ENCODE assay signal across 20 cellular contexts in the genomic region with DNA sequence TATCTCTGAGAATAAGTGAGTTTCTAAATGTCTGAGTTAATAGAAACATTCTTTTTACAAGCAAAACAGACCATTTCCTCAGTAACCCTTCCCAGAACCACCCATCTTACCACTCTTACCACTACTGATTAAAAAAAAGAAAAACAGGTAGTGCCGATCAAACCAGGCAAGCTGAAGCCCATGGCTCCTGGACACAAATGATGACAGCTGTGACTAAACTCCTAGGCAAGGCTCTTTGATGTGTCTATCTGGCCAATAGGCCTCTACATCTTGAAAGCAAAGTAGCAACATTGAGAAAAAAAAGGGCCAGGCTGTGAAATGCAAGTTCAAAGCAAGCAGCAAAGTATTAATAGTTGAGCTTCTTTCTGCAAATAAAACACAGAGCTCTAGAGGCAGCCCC. TPM values are rescaled to one million over a fixed set of nuclear protein-coding genes. Genes with fewer than 3 reads are reported as not detected.
DNase-seq lines count a peak whose midpoint lies in the region; ATAC-seq and TF ChIP-seq lines count a peak whose summit lies in the region.
"Not testable (repeated sequence)": the region's sequence is repeated elsewhere in the genome, so short reads cannot be mapped to it uniquely, and the experiment has no call there.
"Had no signal": no experiment of that assay in that cellular context is flagged by ENCODE, and none has a peak within 500 bp of the region (broad histone marks: within the 10 kb centered on the region; RNA-seq: fewer than 3 reads in every experiment).

No MANE protein-coding gene starts in this region.

- H3K27me3 Mint-ChIP-seq in CD4-positive, alpha-beta T cell; T-helper 17 cell; central memory CD8-positive, alpha-beta T cell: not testable (repeated sequence)

- H3K36me3 Mint-ChIP-seq in CD4-positive, alpha-beta T cell (ENCODE audit: low read depth); T-helper 17 cell (ENCODE audit: low read depth); central memory CD8-positive, alpha-beta T cell (ENCODE audit: insufficient read depth): not testable (repeated sequence)

- POLR2A ChIA-PET in CD4-positive, alpha-beta T cell (lab: Charles Lee): not testable (repeated sequence)

- not testable (repeated sequence) for H3K9me3 Mint-ChIP-seq in CD4-positive, alpha-beta T cell; central memory CD8-positive, alpha-beta T cell

- peak; percentile 87 for ATAC-seq in CD4-positive, alpha-beta T cell (ENCODE audit: poor library complexity)
- ATAC-seq in GM18867 (IDR thresholded peaks at IDR 0.05; ENCODE audit: unreplicated experiment) (peak; percentile 37), GM19463 (IDR thresholded peaks at IDR 0.05; ENCODE audit: unreplicated experiment) (peak; percentile 28), GM21619 (IDR thresholded peaks at IDR 0.05; ENCODE audit: unreplicated experiment) (peak; percentile 26), HG02852 (IDR thresholded peaks at IDR 0.05; ENCODE audit: unreplicated experiment) (peak; percentile 38), HG03139 (IDR thresholded peaks at IDR 0.05; ENCODE audit: unreplicated experiment) (peak; percentile 33), T-helper 17 cell (peak; percentile 69)
- ATAC-seq in central memory CD8-positive, alpha-beta T cell (replicated peaks; ENCODE audit: extremely low read depth, poor library complexity, severe bottlenecking): peak; percentile 55

- TF ChIP-seq CTCF in CD4-positive, alpha-beta T cell (IDR thresholded peaks at IDR 0.05): not testable (repeated sequence)

- H3K27ac Mint-ChIP-seq in CD4-positive, alpha-beta T cell; T-helper 17 cell; central memory CD8-positive, alpha-beta T cell (ENCODE audit: low read depth): not testable (repeated sequence)

- not testable (repeated sequence) for H3K27ac ChIP-seq in CD4-positive, alpha-beta T cell (ENCODE audit: low read depth, low read length)

- not testable (repeated sequence) for DNase-seq in CD4-positive, alpha-beta T cell; T-helper 17 cell; central memory CD8-positive, alpha-beta T cell (ENCODE audit: low spot score in 2 of 2)

- H3K9me3 ChIP-seq in CD4-positive, alpha-beta T cell (ENCODE audit: control insufficient read depth, low read length); T-helper 17 cell (ENCODE audit: control insufficient read depth, low read length, poor library complexity, severe bottlenecking): not testable (repeated sequence)

- H3K4me1 Mint-ChIP-seq in CD4-positive, alpha-beta T cell (ENCODE audit: low read depth); T-helper 17 cell; central memory CD8-positive, alpha-beta T cell: not testable (repeated sequence)

- H3K4me3 Mint-ChIP-seq in CD4-positive, alpha-beta T cell; T-helper 17 cell; central memory CD8-positive, alpha-beta T cell: not testable (repeated sequence)

- intact Hi-C loops in CD4-positive, alpha-beta T cell (cut with DNase I, micrococcal nuclease): not testable (repeated sequence)

- CTCF ChIA-PET in CD4-positive, alpha-beta T cell (lab: Charles Lee): not testable (repeated sequence)

- H3K27me3 ChIP-seq in CD4-positive, alpha-beta T cell (ENCODE audit: control insufficient read depth, insufficient read depth, low read length): not testable (repeated sequence)

RNA-seq across cellular contexts. Expression of a gene that starts 6.6 kb away (rescaled TPM):
- total RNA-seq in CD4-positive, alpha-beta T cell: 1 to 10 TPM; 7.9 to 9.0 TPM
- total RNA-seq in T-helper 17 cell: 10 to 100 TPM in 1 of 2 donors, 1 to 10 TPM in 1; 4.2 to 12.4 TPM

RNA-seq across cellular contexts. Expression of a gene that starts 36.4 kb away (rescaled TPM):
- under 1 TPM; 0.11 to 0.19 TPM for total RNA-seq in CD4-positive, alpha-beta T cell
- total RNA-seq in T-helper 17 cell: not detected
- total RNA-seq: activated T-helper 1 cell treated with anti-CD3 and anti-CD28 coated beads, Interleukin-12 subunit alpha, Interleukin-12 subunit beta, Interleukin-2, Interleukin-4 antibody, amounts not matched to agents 30 ng/mL and 10 ng/mL and 1 ng/mL, durations not matched to agents 14 hours and 24 hours and 36 hours; HT-29; left cardiac atrium; lung microvascular endothelial cell; mucosa of gallbladder had no signal

RNA-seq across cellular contexts. Expression of a gene that starts 54.9 kb away (rescaled TPM):
- total RNA-seq in CD4-positive, alpha-beta T cell: not detected
- total RNA-seq in T-helper 17 cell: not detected
- total RNA-seq: activated T-helper 1 cell treated with anti-CD3 and anti-CD28 coated beads, Interleukin-12 subunit alpha, Interleukin-12 subunit beta, Interleukin-2, Interleukin-4 antibody, amounts not matched to agents 30 ng/mL and 10 ng/mL and 1 ng/mL, durations not matched to agents 14 hours and 24 hours and 36 hours; breast epithelium; HT-29; left cardiac atrium; lung microvascular endothelial cell; mucosa of gallbladder; ovary; renal cortical epithelial cell; skeletal muscle tissue; stomach; thyroid gland; vagina had no signal

Comparison
In these comparisons a context has a peak if more than half of its experiments do, and no peak if none do; other contexts are left out.
1. ATAC-seq: peak in every context shown above with its lines; median percentile 87 in CD4-positive, alpha-beta T cell; 69 in T-helper 17 cell; 55 in central memory CD8-positive, alpha-beta T cell; 38 in HG02852; 37 in GM18867; 33 in HG03139; 28 in GM19463; 26 in GM21619.